Comparison of ENCODE assay signal across 8 cellular contexts in genomic region chr9:117718085-117718484, GRCh38. TPM values are rescaled to one million over a fixed set of nuclear protein-coding genes. Genes with fewer than 3 reads are reported as not detected.
DNase-seq lines count a peak whose midpoint lies in the region; ATAC-seq lines count a peak whose summit lies in the region.

No MANE protein-coding gene starts in this region.

- DNase-seq in NOMO-1 (lab: John Stamatoyannopoulos, UW; ENCODE audit: unreplicated experiment in 2 of 2) (peak; percentile 90 to 95), left colon (no peak), left lobe of liver (ENCODE audit: low spot score) (no peak), C1 segment of cervical spinal cord (lab: John Stamatoyannopoulos, UW) (no peak), activated T-cell treated with anti-CD3 and anti-CD28 coated beads for 4 hours (no peak), superior temporal gyrus (ENCODE audit: extremely low spot score) (no peak)

- intact Hi-C loops in left colon (cut with DNase I, micrococcal nuclease): no loop called here

- ATAC-seq in GM18873 (IDR thresholded peaks at IDR 0.05; ENCODE audit: low FRiP score, unreplicated experiment) (peak; percentile 100), HG02759 (IDR thresholded peaks at IDR 0.05; ENCODE audit: unreplicated experiment) (peak; percentile 99), left colon (peak; percentile 85), left lobe of liver (no peak)

RNA-seq across cellular contexts. Expression of gene TLR4, which starts 13.9 kb away (rescaled TPM):
- total RNA-seq in left colon (10 to 100 TPM in 1 of 2 donors, 1 to 10 TPM in 1; 6.0 to 12.8 TPM), left lobe of liver (5.3 TPM)

Comparison
In these comparisons a context has a peak if more than half of its experiments do, and no peak if none do; other contexts are left out.
1. DNase-seq: peak in NOMO-1 (2 of 2); none in left colon (0 of 2), left lobe of liver (single experiment), C1 segment of cervical spinal cord (0 of 14), activated T-cell treated with anti-CD3 and anti-CD28 coated beads for 4 hours (single experiment) and superior temporal gyrus (single experiment).